8 cellular contexts compared by ENCODE assay signal in genomic region chr4:84966382-84967291, GRCh38. TPM values are rescaled to one million over a fixed set of nuclear protein-coding genes. Genes with fewer than 3 reads are reported as not detected.
DNase-seq lines count a peak whose midpoint lies in the region; ATAC-seq, FAIRE-seq and TF ChIP-seq lines count a peak whose summit lies in the region.

TSS of gene WDFY3 (minus strand) at chr4:84966690. CDS start at chr4:84860591, 106,099 bp downstream.

- H3K36me3 ChIP-seq in SK-N-SH (replicated peaks in 1 of 2; ENCODE audit: control insufficient read depth in 1 of 2, insufficient read depth in 2 of 2, low read length in 1 of 2) = peaks cover 0 to 9% of the 10 kb centered on the region in 2 experiments
- no peaks in the 10 kb centered on the region for H3K36me3 ChIP-seq in keratinocyte (ENCODE audit: control insufficient read depth in 2 of 2, extremely low read depth in 1 of 2, insufficient read depth in 2 of 2, low read length in 2 of 2)
- no peaks in the 10 kb centered on the region for H3K36me3 ChIP-seq in skeletal muscle satellite cell (ENCODE audit: insufficient read depth, low read length)

- H3K4me3 Mint-ChIP-seq in dendritic cell treated with granulocyte-macrophage colony-stimulating factor and Interleukin-4, amounts not matched to agents 40 ng/mL and 50 ng/mL, for 4 days = peak within 1 kb of the TSS; percentile 98

- dilution Hi-C loops in keratinocyte (cut with MboI; ENCODE audit: extremely low pct_ligation_motif_present, low sequenced_read_pairs) = no loop called here

- H3K9ac ChIP-seq in SK-N-SH (peak within 1 kb of the TSS; percentile 86), keratinocyte (ENCODE audit: control insufficient read depth, extremely low read depth, insufficient read depth, low read length) (peak within 1 kb of the TSS; percentile 89), skeletal muscle satellite cell (ENCODE audit: low read depth, low read length) (peak within 1 kb of the TSS; percentile 96)

- peak within 1 kb of the TSS; percentile 99 for H3K27ac Mint-ChIP-seq in dendritic cell treated with granulocyte-macrophage colony-stimulating factor and Interleukin-4, amounts not matched to agents 40 ng/mL and 50 ng/mL, for 4 days

- H3K36me3 Mint-ChIP-seq in dendritic cell treated with granulocyte-macrophage colony-stimulating factor and Interleukin-4, amounts not matched to agents 40 ng/mL and 50 ng/mL, for 4 days (ENCODE audit: low read depth) = peaks cover 13% of the 10 kb centered on the region

- TF ChIP-seq RAD21 in SK-N-SH (IDR thresholded peaks at IDR 0.05; ENCODE audit: low read length) = peak; percentile 27; the same call in 1 of the 2 replicates

- intact Hi-C loops in dendritic cell treated with granulocyte-macrophage colony-stimulating factor and Interleukin-4, amounts not matched to agents 40 ng/mL and 50 ng/mL, for 4 days (cut with micrococcal nuclease) = loop anchor here (5.0 to 10.0 kb wide), 3 partner anchors 132 to 1482 kb away; partner anchors contain the start of genes ABRAXAS1 and CDS1

- no peaks in the 10 kb centered on the region for H3K27me3 ChIP-seq in SK-N-SH (ENCODE audit: insufficient read depth)
- no peaks in the 10 kb centered on the region for H3K27me3 ChIP-seq in keratinocyte (ENCODE audit: control insufficient read depth, extremely low read depth, insufficient read depth, low read length)
- H3K27me3 ChIP-seq in skeletal muscle satellite cell (ENCODE audit: control insufficient read depth, insufficient read depth, low read length) = no peaks in the 10 kb centered on the region

- peaks cover 19% of the 10 kb centered on the region for H3K4me1 Mint-ChIP-seq in dendritic cell treated with granulocyte-macrophage colony-stimulating factor and Interleukin-4, amounts not matched to agents 40 ng/mL and 50 ng/mL, for 4 days (ENCODE audit: low read depth)

- peaks cover 28% of the 10 kb centered on the region for H4K20me1 ChIP-seq in SK-N-SH (ENCODE audit: insufficient read depth)
- H4K20me1 ChIP-seq in keratinocyte (ENCODE audit: control insufficient read depth, extremely low read depth, insufficient read depth, low read length) = no peaks in the 10 kb centered on the region

- H3K4me3 ChIP-seq in SK-N-SH (ENCODE audit: low read depth in 2 of 2, low read length in 1 of 2) (peak within 1 kb of the TSS; percentile 78 to 90), keratinocyte (ENCODE audit: control insufficient read depth in 2 of 3, extremely low read depth in 1 of 3, insufficient read depth in 2 of 3, low read depth in 1 of 3, low read length in 3 of 3) (peak within 1 kb of the TSS; percentile 92 to 95 (median 93)), skeletal muscle satellite cell (ENCODE audit: low read length) (peak within 1 kb of the TSS; percentile 97)

- CTCF ChIA-PET in SK-N-SH (lab: Yijun Ruan, JAX) = interaction anchor here (0.7 to 2.4 kb wide), 13 partner anchors 10 to 438 kb away, joined by 3 to 23 read pairs (median 4); no protein-coding TSS in a partner anchor

- TF ChIP-seq CTCF in SK-N-SH (IDR thresholded peaks at IDR 0.05) = no peak
- no peak for TF ChIP-seq CTCF in keratinocyte (optimal IDR thresholded peaks at IDR 0.05 in 1 of 3, IDR thresholded peaks at IDR 0.05 in 1 of 3, conservative IDR thresholded peaks at IDR 0.05 in 1 of 3; ENCODE audit: extremely low read depth in 1 of 3, insufficient read depth in 2 of 3, low read length in 3 of 3)

- peak within 1 kb of the TSS; percentile 80 to 95 for H3K27ac ChIP-seq in SK-N-SH (ENCODE audit: low read depth in 2 of 2, low read length in 1 of 2)
- peak within 1 kb of the TSS; percentile 77 for H3K27ac ChIP-seq in keratinocyte (ENCODE audit: control insufficient read depth, insufficient read depth, low read length)

- ATAC-seq in GM21723 (IDR thresholded peaks at IDR 0.05; ENCODE audit: unreplicated experiment) = peak; percentile 48
- ATAC-seq in HG02763 (IDR thresholded peaks at IDR 0.05; ENCODE audit: unreplicated experiment) = no peak

- no peaks in the 10 kb centered on the region for H3K9me1 ChIP-seq in keratinocyte (ENCODE audit: control insufficient read depth, extremely low read depth, insufficient read depth, low read length)

- POLR2A ChIA-PET in SK-N-SH (lab: Yijun Ruan, JAX) = interaction anchor here (0.6 to 1.9 kb wide), 4 partner anchors 199 to 225 kb away, joined by 3 to 5 read pairs (median 5); no protein-coding TSS in a partner anchor

- peak; percentile 76 for FAIRE-seq in keratinocyte (lab: Jason Lieb, UNC)

- peaks cover 6 to 8% of the 10 kb centered on the region in 2 experiments; a peak in 3 of 4 replicates for H3K4me1 ChIP-seq in SK-N-SH (ENCODE audit: control insufficient read depth in 1 of 2, insufficient read depth in 2 of 2, low read depth in 1 of 2, low read length in 1 of 2)
- H3K4me1 ChIP-seq in keratinocyte (ENCODE audit: control insufficient read depth, extremely low read depth, insufficient read depth, low read length) = peaks cover 9% of the 10 kb centered on the region
- peaks cover 17% of the 10 kb centered on the region for H3K4me1 ChIP-seq in skeletal muscle satellite cell (ENCODE audit: control insufficient read depth, insufficient read depth, low read length)

- peaks cover 43% of the 10 kb centered on the region for H3K79me2 ChIP-seq in SK-N-SH (ENCODE audit: insufficient read depth)
- H3K79me2 ChIP-seq in keratinocyte (ENCODE audit: control insufficient read depth, insufficient read depth, low read length) = peaks cover 46% of the 10 kb centered on the region

- 1% methylated on average over 34 of the region's 60 CpGs for WGBS in SK-N-SH (ENCODE audit: low lambda C conversion rate)

- DNase-seq in COLO668 (lab: John Stamatoyannopoulos, UW; ENCODE audit: unreplicated experiment) (peak; percentile 67), NCI-H1105 (lab: John Stamatoyannopoulos, UW) (peak; percentile 64), SK-N-SH (peak; percentile 88), keratinocyte (ENCODE audit: low read depth, low spot score) (no peak)

- TF ChIP-seq EP300 in SK-N-SH (IDR thresholded peaks at IDR 0.05; ENCODE audit: borderline replicate concordance in 1 of 2, low read depth in 1 of 2, low read length in 1 of 2) = no peak

- peaks cover 3% of the 10 kb centered on the region for H3F3A ChIP-seq in SK-N-SH (replicated peaks; ENCODE audit: insufficient read depth)

- H3K4me2 ChIP-seq in SK-N-SH (peak within 1 kb of the TSS; percentile 91), keratinocyte (ENCODE audit: control insufficient read depth, extremely low read depth, insufficient read depth, low read depth, low read length) (peak within 1 kb of the TSS; percentile 99), skeletal muscle satellite cell (ENCODE audit: low read length) (peak within 1 kb of the TSS; percentile 93)

- H2AFZ ChIP-seq in SK-N-SH (ENCODE audit: low read depth) (peak within 1 kb of the TSS; percentile 96), keratinocyte (ENCODE audit: control insufficient read depth, low read length) (peak within 1 kb of the TSS; percentile 96)

- no peaks in the 10 kb centered on the region for H3K9me2 ChIP-seq in SK-N-SH

- H3K9me3 Mint-ChIP-seq in dendritic cell treated with granulocyte-macrophage colony-stimulating factor and Interleukin-4, amounts not matched to agents 40 ng/mL and 50 ng/mL, for 4 days = no peaks in the 10 kb centered on the region

- H3K9me3 ChIP-seq in SK-N-SH = no peaks in the 10 kb centered on the region
- no peaks in the 10 kb centered on the region for H3K9me3 ChIP-seq in keratinocyte (ENCODE audit: control insufficient read depth, low read depth, low read length)
- no peaks in the 10 kb centered on the region for H3K9me3 ChIP-seq in skeletal muscle satellite cell (replicated peaks; ENCODE audit: low read length)

- peaks cover 3% of the 10 kb centered on the region for H3K27me3 Mint-ChIP-seq in dendritic cell treated with granulocyte-macrophage colony-stimulating factor and Interleukin-4, amounts not matched to agents 40 ng/mL and 50 ng/mL, for 4 days

TF ChIP-seq in SK-N-SH, 30 proteins besides CTCF, POLR2A, EP300 and RAD21:
- TF ChIP-seq SIN3A (IDR thresholded peaks at IDR 0.05; ENCODE audit: borderline replicate concordance, low read depth, low read length) = peak; percentile 63; the same call in 1 of the 2 replicates
- no peak for TF ChIP-seq JUND (IDR thresholded peaks at IDR 0.05)
- TF ChIP-seq GATA2 (CRISPR knock-in tag; IDR thresholded peaks at IDR 0.05) = no peak
- peak; percentile 51 for TF ChIP-seq GABPA (IDR thresholded peaks at IDR 0.05; ENCODE audit: low read depth)
- TF ChIP-seq TEAD4 (IDR thresholded peaks at IDR 0.05; ENCODE audit: borderline replicate concordance, insufficient read depth) = no peak
- TF ChIP-seq POLR2AphosphoS5 (IDR thresholded peaks at IDR 0.05; ENCODE audit: low read depth, low read length) = peak; percentile 86
- TF ChIP-seq TAF1 (IDR thresholded peaks at IDR 0.05; ENCODE audit: borderline replicate concordance, low read depth, low read length) = peak; percentile 83
- TF ChIP-seq YY1 (IDR thresholded peaks at IDR 0.05; ENCODE audit: low read depth) = peak; percentile 90
- peak; percentile 75 for TF ChIP-seq PBX3 (IDR thresholded peaks at IDR 0.05)

RNA-seq across cellular contexts. Expression of gene WDFY3, which starts in this region (rescaled TPM):
- polyA plus RNA-seq in SK-N-SH (2012; rRNA removed) (13.8 and 17.4 TPM in 2 replicates), keratinocyte (24.8 to 34.2 TPM (median 28.5 TPM) in 3 replicates)
- 10.2 and 14.0 TPM in 2 replicates for polyA plus RNA-seq in SK-N-SH (2012; cell fraction: cytosol; rRNA removed)
- 22.9 and 35.1 TPM in 2 replicates for polyA plus RNA-seq in SK-N-SH (2012; cell fraction: nucleus; rRNA removed)
- polyA plus RNA-seq in keratinocyte (2011; ENCODE audit: low read depth) = 19.3 TPM
- polyA plus RNA-seq in keratinocyte (2011; cell fraction: cytosol; rRNA removed) = 12.8 and 23.7 TPM in 2 replicates
- 59.3 and 60.4 TPM in 2 replicates for polyA plus RNA-seq in keratinocyte (2011; cell fraction: nucleus; rRNA removed)
- 11.7 and 19.5 TPM in 2 replicates for polyA plus RNA-seq in keratinocyte (2012; ENCODE audit: low replicate concordance)
- 80.5 to 178 TPM (median 160 TPM) in 3 replicates for polyA minus RNA-seq in keratinocyte
- polyA minus RNA-seq in keratinocyte (2011; cell fraction: cytosol; rRNA and poly(A)+ RNA removed) = 23.2 TPM
- 239 and 361 TPM in 2 replicates for polyA minus RNA-seq in keratinocyte (2011; cell fraction: nucleus; rRNA and poly(A)+ RNA removed)
- 42.6 and 48.1 TPM in 2 replicates for total RNA-seq in skeletal muscle satellite cell (2012; rRNA removed)
